ENCODE assay signal across 13 cellular contexts in genomic region chr11:124482362-124483147, GRCh38. TPM values are rescaled to one million over a fixed set of nuclear protein-coding genes. Genes with fewer than 3 reads are reported as not detected.
DNase-seq lines count a peak whose midpoint lies in the region; ATAC-seq and TF ChIP-seq lines count a peak whose summit lies in the region.
"Had no signal": no experiment of that assay in that cellular context is flagged by ENCODE, and none has a peak within 500 bp of the region (broad histone marks: within the 10 kb centered on the region; RNA-seq: fewer than 3 reads in every experiment).

No MANE protein-coding gene starts in this region.

- H3K9ac ChIP-seq in IMR-90 (ENCODE audit: low read depth, low read length), result no peak overlapping the region

- H3K27me3 ChIP-seq in AG04450 (ENCODE audit: control insufficient read depth, insufficient read depth, low read length) (no peaks in the 10 kb centered on the region), IMR-90 (ENCODE audit: control insufficient read depth, insufficient read depth, low read length) (no peaks in the 10 kb centered on the region), foreskin keratinocyte (no peaks in the 10 kb centered on the region)

- WGBS in IMR-90 (ENCODE audit: extremely low coverage in 2 of 2, insufficient read length in 1 of 2), 2 experiments, result 87% methylated on average over 3 of the region's 9 CpGs; no CpG with 5 or more reads in 1 of the 2 experiments

- in situ Hi-C loops in IMR-90 (cut with MboI; ENCODE audit: low sequenced_read_pairs), result no loop called here

- H2AFZ ChIP-seq in IMR-90 (replicated peaks; ENCODE audit: low read length, poor library complexity), result peak overlapping the region; percentile 80

- H2AK5ac ChIP-seq in IMR-90 (ENCODE audit: low read depth, low read length), result no peak overlapping the region

- peaks cover 3% of the 10 kb centered on the region for H3K4me1 ChIP-seq in IMR-90 (ENCODE audit: control insufficient read depth, insufficient read depth, low read length)
- H3K4me1 ChIP-seq in foreskin keratinocyte, result peaks cover 20% of the 10 kb centered on the region

- no peak overlapping the region for H3K4me3 ChIP-seq in AG04450 (ENCODE audit: low read depth, low read length)
- no peak overlapping the region for H3K4me3 ChIP-seq in IMR-90 (ENCODE audit: insufficient read depth, low read depth, low read length)

- TF ChIP-seq POLR2A in IMR-90 (IDR thresholded peaks at IDR 0.05; ENCODE audit: low read depth, low read length), result no peak

- H4K8ac ChIP-seq in IMR-90 (ENCODE audit: low read depth in 2 of 2, low read length in 2 of 2), result peak overlapping the region in 1 of 2 experiments; percentile 20; a peak in 2 of 4 replicates

- peak; percentile 52 for ATAC-seq in IMR-90 (ENCODE audit: low read depth)
- peak; percentile 76 for ATAC-seq in foreskin keratinocyte
- no peak for ATAC-seq in GM18517 (IDR thresholded peaks at IDR 0.05; ENCODE audit: unreplicated experiment)

- H3K18ac ChIP-seq in IMR-90 (ENCODE audit: low read depth, low read length), result no peak overlapping the region

- intact Hi-C loops in IMR-90 (cut with micrococcal nuclease), result no loop called here

- H2BK120ac ChIP-seq in IMR-90 (ENCODE audit: low read depth, low read length), result peak overlapping the region; percentile 74

- H2BK5ac ChIP-seq in IMR-90 (ENCODE audit: low read depth, low read length, poor library complexity, severe bottlenecking), result no peak overlapping the region

- H3K4ac ChIP-seq in IMR-90 (ENCODE audit: low read depth, low read length), result peak overlapping the region; percentile 46; the same call in 1 of the 2 replicates

- H2AK9ac ChIP-seq in IMR-90 (replicated peaks; ENCODE audit: low read depth, low read length, poor library complexity), result no peak overlapping the region

- TF ChIP-seq CTCF in AG04450 (IDR thresholded peaks at IDR 0.05; ENCODE audit: low read depth, low read length) (no peak), IMR-90 (conservative IDR thresholded peaks at IDR 0.05; ENCODE audit: low read depth, low read length) (no peak), foreskin keratinocyte (conservative IDR thresholded peaks at IDR 0.05) (no peak)

- peak overlapping the region; percentile 31 for H3K27ac ChIP-seq in AG04450 (ENCODE audit: low read depth, low read length)
- H3K27ac ChIP-seq in IMR-90 (ENCODE audit: insufficient read depth, low read length), result no peak overlapping the region
- no peak overlapping the region for H3K27ac ChIP-seq in foreskin keratinocyte
- H3K27ac ChIP-seq in caudate nucleus (ENCODE audit: low read depth, low read length), result no peak overlapping the region
- H3K27ac ChIP-seq: WERI-Rb-1 had no signal

- H3K14ac ChIP-seq in IMR-90 (replicated peaks; ENCODE audit: low read depth, low read length), result no peak overlapping the region; the same call in 1 of the 2 replicates

- dilution Hi-C loops in IMR-90 (cut with HindIII; ENCODE audit: low sequenced_read_pairs, unreplicated experiment), result no loop called here

- H3K23ac ChIP-seq in IMR-90 (ENCODE audit: low read depth, low read length), result no peak overlapping the region

- H4K91ac ChIP-seq in IMR-90 (ENCODE audit: insufficient read depth, low read depth, low read length), result peak overlapping the region; percentile 31; the same call in 1 of the 2 replicates

- no peaks in the 10 kb centered on the region for H3K36me3 ChIP-seq in IMR-90 (ENCODE audit: control insufficient read depth, insufficient read depth, low read length)
- H3K36me3 ChIP-seq: WERI-Rb-1 had no signal

- H3K4me2 ChIP-seq in IMR-90 (ENCODE audit: low read depth, low read length), result no peak overlapping the region

- TF ChIP-seq RAD21 in IMR-90 (IDR thresholded peaks at IDR 0.05; ENCODE audit: low read length), result no peak

- peak overlapping the region; percentile 9; the same call in 1 of the 2 replicates for H2BK20ac ChIP-seq in IMR-90 (ENCODE audit: low read depth, low read length)

- no peak for DNase-seq in AG04450 (ENCODE audit: low read depth, low spot score)
- DNase-seq in IMR-90, result peak; percentile 28
- peak; percentile 37 for DNase-seq in amniotic epithelial cell (ENCODE audit: low read depth)
- DNase-seq in foreskin keratinocyte, result peak; percentile 53 to 72
- DNase-seq in caudate nucleus (lab: John Stamatoyannopoulos, UW), result no peak
- DNase-seq in NCI-H1417 (lab: John Stamatoyannopoulos, UW), result no peak
- DNase-seq in activated CD8-positive, alpha-beta memory T cell treated with anti-CD3 and anti-CD28 coated beads, Interleukin-2, amount 50 U/mL, for 4 hours, result no peak
- DNase-seq: activated T-cell treated with anti-CD3 and anti-CD28 coated beads for 4 hours; NCI-H2227 treated with DMSO at 0.1 percent for 48 hours; stimulated activated CD4-positive, alpha-beta T cell treated with anti-CD3 and anti-CD28 coated beads, Interleukin-4, amount 100 ng/mL, for 1 hour; stimulated activated naive CD8-positive, alpha-beta T cell treated with anti-CD3 and anti-CD28 coated beads, Interleukin-15, Interleukin-2, amounts not matched to agents 100 U/mL and 50 U/mL, for 24 hours had no signal

- H3K9me3 ChIP-seq in AG04450 (ENCODE audit: control insufficient read depth, insufficient read depth, low read length) (no peaks in the 10 kb centered on the region), IMR-90 (ENCODE audit: control insufficient read depth, insufficient read depth, low read length) (no peaks in the 10 kb centered on the region)

- POLR2A ChIA-PET in AG04450 (lab: Yijun Ruan, JAX), result no interaction called here
- POLR2A ChIA-PET in IMR-90 (lab: Charles Lee; ENCODE audit: unreplicated experiment), result no interaction called here

- H3K9me1 ChIP-seq in IMR-90 (ENCODE audit: insufficient read depth, low read length), result no peaks in the 10 kb centered on the region

- no TSS peak for BruUV-seq in IMR-90 (replicated peaks; lab: Mats Ljungman, UMichigan)

- H4K20me1 ChIP-seq in IMR-90 (ENCODE audit: insufficient read depth, low read length), result no peaks in the 10 kb centered on the region

- H4K5ac ChIP-seq in IMR-90 (ENCODE audit: low read depth, low read length), result no peak overlapping the region

- H3K56ac ChIP-seq in IMR-90 (ENCODE audit: extremely low read depth, insufficient read depth, low read length), result no peak overlapping the region

- H3K79me1 ChIP-seq in IMR-90 (ENCODE audit: low read depth in 1 of 2, low read length in 2 of 2), result no peaks in the 10 kb centered on the region

- no peak overlapping the region for H2BK15ac ChIP-seq in IMR-90 (ENCODE audit: low read depth, low read length)

- CTCF ChIA-PET in AG04450 (lab: Charles Lee), result interaction anchor here (1.2 kb wide), 1 partner anchor 67 kb away, joined by 15 read pairs; no protein-coding TSS in a partner anchor
- CTCF ChIA-PET in IMR-90 (lab: Yijun Ruan, JAX), result interaction anchor here (0.9 kb wide), 2 partner anchors 11 to 80 kb away, joined by 3 read pairs; no protein-coding TSS in a partner anchor

TF ChIP-seq in IMR-90, 13 proteins besides CTCF, POLR2A, EP300 and RAD21:
- TF ChIP-seq ELK1 (IDR thresholded peaks at IDR 0.05; ENCODE audit: borderline replicate concordance, low read depth, low read length), result no peak
- no peak for TF ChIP-seq MAZ (IDR thresholded peaks at IDR 0.05; ENCODE audit: borderline replicate concordance, low read depth, low read length)
- peak; percentile 64 for TF ChIP-seq NFE2L2 (IDR thresholded peaks at IDR 0.05; ENCODE audit: low read depth, low read length)
- TF ChIP-seq USF2 (IDR thresholded peaks at IDR 0.05; ENCODE audit: low read depth, low read length), result no peak
- TF ChIP-seq FOS (IDR thresholded peaks at IDR 0.05; ENCODE audit: low read depth, low read length), result no peak
- TF ChIP-seq MXI1 (IDR thresholded peaks at IDR 0.05; ENCODE audit: borderline replicate concordance, low read depth, low read length), result no peak
TF ChIP-seq in IMR-90: peak in this region for 1.

RNA-seq across cellular contexts. Expression of gene OR8B8, which starts 37.1 kb away (rescaled TPM):
- polyA plus RNA-seq in AG04450 (2011; rRNA removed) (not detected in 2 replicates), IMR-90 (2012; rRNA removed) (not detected in 2 replicates), foreskin keratinocyte (not detected in 2 replicates)
- polyA minus RNA-seq in AG04450 (2011; rRNA and poly(A)+ RNA removed), result not detected in 2 replicates
- total RNA-seq in IMR-90 (2012; rRNA removed) (not detected in 2 replicates), foreskin keratinocyte (not detected in 2 replicates)
- polyA plus RNA-seq in IMR-90 (2012; cell fraction: cytosol; rRNA removed), result not detected in 2 replicates
- polyA plus RNA-seq in IMR-90 (2012; cell fraction: nucleus; rRNA removed; ENCODE audit: low replicate concordance), result not detected in 2 replicates

RNA-seq across cellular contexts. Expression of gene OR8B4, which starts 57.9 kb away (rescaled TPM):
- polyA plus RNA-seq in AG04450 (2011; rRNA removed), result not detected in 2 replicates
- polyA minus RNA-seq in AG04450 (2011; rRNA and poly(A)+ RNA removed), result not detected in 2 replicates
- not detected in 2 replicates for total RNA-seq in IMR-90 (2012; rRNA removed)
- not detected in 2 replicates for polyA plus RNA-seq in IMR-90 (2012; rRNA removed)
- not detected in 2 replicates for polyA plus RNA-seq in IMR-90 (2012; cell fraction: cytosol; rRNA removed)
- not detected in 2 replicates for polyA plus RNA-seq in IMR-90 (2012; cell fraction: nucleus; rRNA removed; ENCODE audit: low replicate concordance)
- not detected in 2 replicates for total RNA-seq in foreskin keratinocyte
- not detected in 2 replicates for polyA plus RNA-seq in foreskin keratinocyte

Comparison
In these comparisons a context has a peak if more than half of its experiments do, and no peak if none do; other contexts are left out.
1. DNase-seq: peak in IMR-90 (single experiment), amniotic epithelial cell (single experiment) and foreskin keratinocyte (2 of 2); none in AG04450 (single experiment), caudate nucleus (0 of 61), NCI-H1417 (0 of 3) and activated CD8-positive, alpha-beta memory T cell treated with anti-CD3 and anti-CD28 coated beads, Interleukin-2, amount 50 U/mL, for 4 hours (single experiment).